1 cellular context compared by ENCODE assay signal in genomic region chr15:30956216-30956803, GRCh38.
TF ChIP-seq lines count a peak whose summit lies in the region.

No MANE protein-coding gene starts in this region.

TF ChIP-seq in GM23338, 12 proteins besides CTCF, POLR2A, EP300 and RAD21:
- TF ChIP-seq EZH2 (IDR thresholded peaks at IDR 0.05; ENCODE audit: low read depth, unreplicated experiment) (no peak), EZH2phosphoT487 (IDR thresholded peaks at IDR 0.05; ENCODE audit: unreplicated experiment) (no peak), ZNF462 (CRISPR knock-in tag; IDR thresholded peaks at IDR 0.05) (no peak), STAT1 (IDR thresholded peaks at IDR 0.05; ENCODE audit: unreplicated experiment) (no peak), ZNF331 (CRISPR knock-in tag; IDR thresholded peaks at IDR 0.05; ENCODE audit: low read depth) (no peak), CREB1 (CRISPR knock-in tag; IDR thresholded peaks at IDR 0.05; ENCODE audit: low read depth) (no peak), JUNB (IDR thresholded peaks at IDR 0.05; ENCODE audit: unreplicated experiment) (no peak), ZNF114 (CRISPR knock-in tag; IDR thresholded peaks at IDR 0.05) (no peak), POLR2AphosphoS5 (IDR thresholded peaks at IDR 0.05; ENCODE audit: low read depth) (no peak), NANOG (IDR thresholded peaks at IDR 0.05; ENCODE audit: borderline replicate concordance) (no peak), REST (IDR thresholded peaks at IDR 0.05; ENCODE audit: unreplicated experiment) (no peak), ETS1 (IDR thresholded peaks at IDR 0.05) (no peak)
TF ChIP-seq in GM23338: peak in this region for 0.
